In genomic region chr2:231677632-231678104, GRCh38 we compare ENCODE assay signal across 9 cellular contexts. TPM values are rescaled to one million over a fixed set of nuclear protein-coding genes. Genes with fewer than 3 reads are reported as not detected.
DNase-seq lines count a peak whose midpoint lies in the region; ATAC-seq and TF ChIP-seq lines count a peak whose summit lies in the region.
"Had no signal": no experiment of that assay in that cellular context is flagged by ENCODE, and none has a peak within 500 bp of the region (broad histone marks: within the 10 kb centered on the region; RNA-seq: fewer than 3 reads in every experiment).

No MANE protein-coding gene starts in this region.

- H3K4me3 ChIP-seq in OCI-LY3 (ENCODE audit: low read length), result no peak overlapping the region

- TF ChIP-seq CTCF in OCI-LY3 (IDR thresholded peaks at IDR 0.05; ENCODE audit: low read depth, low read length), result peak; percentile 74
- TF ChIP-seq CTCF in natural killer cell (IDR thresholded peaks at IDR 0.05), result peak; percentile 86

- no peak for TF ChIP-seq EP300 in Ishikawa (IDR thresholded peaks at IDR 0.05; ENCODE audit: borderline replicate concordance)

- peaks cover 0 to 13% of the 10 kb centered on the region in 2 donors for H3K27me3 Mint-ChIP-seq in natural killer cell (ENCODE audit: low read depth in 2 of 2)

- intact Hi-C loops in natural killer cell (cut with micrococcal nuclease), result loop anchor here (1.0 kb wide), 2 partner anchors 15 to 38 kb away; no protein-coding TSS in a partner anchor

- no peaks in the 10 kb centered on the region for H3K9me3 ChIP-seq in OCI-LY3 (ENCODE audit: insufficient read depth, low read length)

- H3K27me3 ChIP-seq in OCI-LY3 (ENCODE audit: low read depth, low read length), result no peaks in the 10 kb centered on the region

- H3K9me3 Mint-ChIP-seq in natural killer cell, result no peaks in the 10 kb centered on the region

- H3K79me2 ChIP-seq in OCI-LY3 (ENCODE audit: low read length), result peaks cover 4% of the 10 kb centered on the region; the same call in 1 of the 2 replicates

- H3K4me1 Mint-ChIP-seq in natural killer cell, result peaks cover 13 to 25% of the 10 kb centered on the region in 2 donors

- H3K36me3 Mint-ChIP-seq in natural killer cell, result no peaks in the 10 kb centered on the region
- H3K36me3 Mint-ChIP-seq: activated naive CD8-positive, alpha-beta T cell had no signal

- peak overlapping the region; percentile 43 for H3K4me2 ChIP-seq in OCI-LY3 (ENCODE audit: low read length)

- ATAC-seq in natural killer cell (peak; percentile 78 to 83 (median 80)), HG02623 (IDR thresholded peaks at IDR 0.05; ENCODE audit: unreplicated experiment) (no peak)
- ATAC-seq in stimulated activated naive CD8-positive, alpha-beta T cell treated with anti-CD3 and anti-CD28 coated beads, Interleukin-15, Interleukin-2, amounts not matched to agents 100 U/mL and 50 U/mL, for 24 hours, result peak; percentile 47

- H3K4me3 Mint-ChIP-seq in natural killer cell, result peak overlapping the region; percentile 22
- H3K4me3 Mint-ChIP-seq: activated naive CD8-positive, alpha-beta T cell had no signal

- TF ChIP-seq POLR2A in erythroblast (IDR thresholded peaks at IDR 0.05; ENCODE audit: low read length), result no peak

- H2AFZ ChIP-seq in OCI-LY3 (ENCODE audit: low read depth, low read length), result peak overlapping the region; percentile 70; the same call in 1 of the 2 replicates

- H3K9ac ChIP-seq in OCI-LY3 (ENCODE audit: low read length), result no peak overlapping the region

- H3K27ac Mint-ChIP-seq in natural killer cell, result no peak overlapping the region
- H3K27ac Mint-ChIP-seq: activated naive CD8-positive, alpha-beta T cell had no signal

- peaks cover 59% of the 10 kb centered on the region for H3K4me1 ChIP-seq in OCI-LY3 (ENCODE audit: low read length)

- no peaks in the 10 kb centered on the region for H3K36me3 ChIP-seq in OCI-LY3 (replicated peaks; ENCODE audit: low read depth, low read length)

- peak; percentile 93 for TF ChIP-seq RAD21 in Ishikawa (IDR thresholded peaks at IDR 0.05; ENCODE audit: low read depth)

- H3K27ac ChIP-seq in OCI-LY3 (ENCODE audit: low read length), result no peak overlapping the region

- DNase-seq in DMS153 treated with DMSO at 0.1 percent for 48 hours (lab: John Stamatoyannopoulos, UW; ENCODE audit: unreplicated experiment) (peak; percentile 94), erythroblast (lab: John Stamatoyannopoulos, UW) (peak; percentile 84 to 92), natural killer cell (peak; percentile 81)
- DNase-seq in activated CD8-positive, alpha-beta memory T cell treated with anti-CD3 and anti-CD28 coated beads, Interleukin-2, amount 50 U/mL, for 48 hours, result peak; percentile 91
- DNase-seq in stimulated activated naive CD8-positive, alpha-beta T cell treated with anti-CD3 and anti-CD28 coated beads, Interleukin-15, Interleukin-2, amounts not matched to agents 100 U/mL and 50 U/mL, for 24 hours, result peak; percentile 83

- no peaks in the 10 kb centered on the region for H4K20me1 ChIP-seq in OCI-LY3 (ENCODE audit: insufficient read depth, low read length)

TF ChIP-seq in Ishikawa, 13 proteins besides CTCF, POLR2A, EP300 and RAD21:
- TF ChIP-seq CREB1 (IDR thresholded peaks at IDR 0.05; ENCODE audit: low read depth) (no peak), EGR1 (IDR thresholded peaks at IDR 0.05) (no peak), YY1 (IDR thresholded peaks at IDR 0.05; ENCODE audit: low read depth) (no peak), TCF12 (IDR thresholded peaks at IDR 0.05; ENCODE audit: low read depth) (0 out of 2 replicates have a peak, but pooled peaks have one; percentile 23)
TF ChIP-seq in Ishikawa: peak in this region for 1.

RNA-seq across cellular contexts. Expression of gene PTMA, which starts 30.7 kb away (rescaled TPM):
- total RNA-seq in natural killer cell, result 1,000 to 10,000 TPM; 1,245 to 1,643 (median 1,314) TPM
